Comparison of ENCODE assay signal across 21 cellular contexts in genomic region chr6:45591816-45592359, GRCh38.
A peak's percentile ranks its signal among the peaks of the same experiment; 100 is the strongest.
DNase-seq lines count a peak whose midpoint lies in the region; ATAC-seq and TF ChIP-seq lines count a peak whose summit lies in the region.
"Had no signal": no experiment of that assay in that cellular context is flagged by ENCODE, and none has a peak within 500 bp of the region (broad histone marks: within the 10 kb centered on the region; RNA-seq: fewer than 3 reads in every experiment).

No MANE protein-coding gene starts in this region.

- BruUV-seq in IMR-90 (replicated peaks; lab: Mats Ljungman, UMichigan) = no TSS peak

- no peak overlapping the region for H3K27ac ChIP-seq in IMR-90 (ENCODE audit: insufficient read depth, low read length)
- H3K27ac ChIP-seq: adrenal gland; BLaER1 treated with 17β-estradiol and CSF1 and Interleukin-3, amounts not matched to agents 10 nM and 100 nM; WERI-Rb-1 had no signal

- POLR2A ChIA-PET in IMR-90 (lab: Charles Lee; ENCODE audit: unreplicated experiment) = no interaction called here

- H4K91ac ChIP-seq in IMR-90 (ENCODE audit: insufficient read depth, low read depth, low read length) = no peak overlapping the region

- DNase-seq in activated CD8-positive, alpha-beta memory T cell treated with anti-CD3 and anti-CD28 coated beads, Interleukin-2, amount 10 ng/mL, durations not matched to agents 7 days and 5 days = no peak
- DNase-seq in activated CD8-positive, alpha-beta memory T cell treated with anti-CD3 and anti-CD28 coated beads, Interleukin-2, amount 50 U/mL, for 4 hours = no peak
- DNase-seq in IMR-90 (no peak), amniotic epithelial cell (ENCODE audit: low read depth) (peak; percentile 40), mesothelial cell of epicardium (ENCODE audit: low spot score in 2 of 2, unreplicated experiment in 2 of 2) (no peak), NOMO-1 (lab: John Stamatoyannopoulos, UW; ENCODE audit: unreplicated experiment in 2 of 2) (no peak), NCI-H2081 treated with DMSO at 0.1 percent for 48 hours (lab: John Stamatoyannopoulos, UW) (no peak), D341Med (ENCODE audit: low spot score) (no peak)
- DNase-seq: adrenal gland; DMS 273 treated with DMSO at 0.1 percent for 48 hours; NCI-H146; right cardiac atrium; Right ventricle myocardium superior; stimulated activated CD4-positive, alpha-beta T cell treated with anti-CD3 and anti-CD28 coated beads, Interleukin-15, amount 100 ng/mL, for 24 hours; WERI-Rb-1 had no signal

- peaks cover 76% of the 10 kb centered on the region for H3K4me1 Mint-ChIP-seq in activated CD8-positive, alpha-beta memory T cell treated with anti-CD3 and anti-CD28 coated beads, Interleukin-2, amount 10 ng/mL, durations not matched to agents 7 days and 5 days
- H3K4me1 Mint-ChIP-seq in mesothelial cell of epicardium = peaks cover 74% of the 10 kb centered on the region

- H3K36me3 Mint-ChIP-seq in activated CD8-positive, alpha-beta memory T cell treated with anti-CD3 and anti-CD28 coated beads, Interleukin-2, amount 10 ng/mL, durations not matched to agents 7 days and 5 days = peaks cover 1% of the 10 kb centered on the region
- H3K36me3 Mint-ChIP-seq in mesothelial cell of epicardium = no peaks in the 10 kb centered on the region
- H3K36me3 Mint-ChIP-seq: IgD-negative memory B cell had no signal

- CTCF ChIA-PET in activated CD8-positive, alpha-beta memory T cell treated with anti-CD3 and anti-CD28 coated beads, Interleukin-2, amount 10 ng/mL, durations not matched to agents 7 days and 5 days (lab: Charles Lee) = interaction anchor here (1.6 kb wide), 1 partner anchor 12 kb away, joined by 3 read pairs; no protein-coding TSS in a partner anchor
- CTCF ChIA-PET in IMR-90 (lab: Yijun Ruan, JAX) = interaction anchor here (0.6 kb wide), 1 partner anchor 48 kb away, joined by 3 read pairs; no protein-coding TSS in a partner anchor

- H3K4me3 Mint-ChIP-seq in activated CD8-positive, alpha-beta memory T cell treated with anti-CD3 and anti-CD28 coated beads, Interleukin-2, amount 10 ng/mL, durations not matched to agents 7 days and 5 days = no peak overlapping the region
- no peak overlapping the region for H3K4me3 Mint-ChIP-seq in mesothelial cell of epicardium
- H3K4me3 Mint-ChIP-seq: dendritic cell treated with granulocyte-macrophage colony-stimulating factor and Interleukin-4, amounts not matched to agents 40 ng/mL and 50 ng/mL, for 4 days; IgD-negative memory B cell; T-helper 1 cell treated with Interleukin-12 subunit alpha and Interleukin-12 subunit beta and Interleukin-4 antibody, amounts not matched to agents 30 μg/mL and 1 μg/mL, for 36 hours had no signal

- H3K79me1 ChIP-seq in IMR-90 (ENCODE audit: low read depth in 1 of 2, low read length in 2 of 2) = no peaks in the 10 kb centered on the region

- H3K9ac ChIP-seq in IMR-90 (ENCODE audit: low read depth, low read length) = no peak overlapping the region
- H3K9ac ChIP-seq: BLaER1 treated with 17β-estradiol and CSF1 and Interleukin-3, amounts not matched to agents 10 nM and 100 nM had no signal

- no peaks in the 10 kb centered on the region for H3K27me3 ChIP-seq in IMR-90 (ENCODE audit: control insufficient read depth, insufficient read depth, low read length)
- H3K27me3 ChIP-seq: adrenal gland; BLaER1 treated with 17β-estradiol and CSF1 and Interleukin-3, amounts not matched to agents 10 nM and 100 nM had no signal

- no peak overlapping the region for H2AK5ac ChIP-seq in IMR-90 (ENCODE audit: low read depth, low read length)

- H3K9me3 Mint-ChIP-seq in activated CD8-positive, alpha-beta memory T cell treated with anti-CD3 and anti-CD28 coated beads, Interleukin-2, amount 10 ng/mL, durations not matched to agents 7 days and 5 days (ENCODE audit: low read depth) = no peaks in the 10 kb centered on the region
- no peaks in the 10 kb centered on the region for H3K9me3 Mint-ChIP-seq in mesothelial cell of epicardium
- H3K9me3 Mint-ChIP-seq: dendritic cell treated with granulocyte-macrophage colony-stimulating factor and Interleukin-4, amounts not matched to agents 40 ng/mL and 50 ng/mL, for 4 days; IgD-negative memory B cell; T-helper 1 cell treated with Interleukin-12 subunit alpha and Interleukin-12 subunit beta and Interleukin-4 antibody, amounts not matched to agents 30 μg/mL and 1 μg/mL, for 36 hours had no signal

- no peaks in the 10 kb centered on the region for H3K9me3 ChIP-seq in IMR-90 (ENCODE audit: control insufficient read depth, insufficient read depth, low read length)
- H3K9me3 ChIP-seq: A549; adrenal gland; BLaER1 treated with 17β-estradiol and CSF1 and Interleukin-3, amounts not matched to agents 10 nM and 100 nM had no signal

- 100% methylated on average over 1 of the region's 7 CpGs; no CpG with 5 or more reads in 1 of the 2 experiments for WGBS in IMR-90 (ENCODE audit: extremely low coverage in 2 of 2, insufficient read length in 1 of 2), 2 experiments

- H3K18ac ChIP-seq in IMR-90 (ENCODE audit: low read depth, low read length) = no peak overlapping the region

- TF ChIP-seq POLR2A in IMR-90 (IDR thresholded peaks at IDR 0.05; ENCODE audit: low read depth, low read length) = no peak

- no peak overlapping the region for H4K5ac ChIP-seq in IMR-90 (ENCODE audit: low read depth, low read length)

- ATAC-seq in activated CD8-positive, alpha-beta memory T cell treated with anti-CD3 and anti-CD28 coated beads, Interleukin-2, amount 10 ng/mL, durations not matched to agents 7 days and 5 days = no peak
- ATAC-seq in IMR-90 (ENCODE audit: low read depth) = no peak
- ATAC-seq: A549, right cardiac atrium had no signal

- H2BK5ac ChIP-seq in IMR-90 (ENCODE audit: low read depth, low read length, poor library complexity, severe bottlenecking) = no peak overlapping the region

- intact Hi-C loops in IMR-90 (cut with micrococcal nuclease) = no loop called here

- no peak overlapping the region for H3K23ac ChIP-seq in IMR-90 (ENCODE audit: low read depth, low read length)

- no peak for TF ChIP-seq CTCF in IMR-90 (conservative IDR thresholded peaks at IDR 0.05; ENCODE audit: low read depth, low read length)
- no peak for TF ChIP-seq CTCF in mesothelial cell of epicardium (IDR thresholded peaks at IDR 0.05; ENCODE audit: unreplicated experiment)

- 0 out of 3 replicates have a peak overlapping the region, but pooled peaks have one; percentile 18 for H2BK15ac ChIP-seq in IMR-90 (ENCODE audit: low read depth, low read length)

- H4K8ac ChIP-seq in IMR-90 (ENCODE audit: low read depth in 2 of 2, low read length in 2 of 2) = no peak overlapping the region

- peaks cover 13% of the 10 kb centered on the region for H3K4me1 ChIP-seq in IMR-90 (ENCODE audit: control insufficient read depth, insufficient read depth, low read length)
- H3K4me1 ChIP-seq: adrenal gland; BLaER1 treated with 17β-estradiol and CSF1 and Interleukin-3, amounts not matched to agents 10 nM and 100 nM had no signal

- H2AK9ac ChIP-seq in IMR-90 (replicated peaks; ENCODE audit: low read depth, low read length, poor library complexity) = no peak overlapping the region

- peak overlapping the region; percentile 37; the same call in 1 of the 2 replicates for H3K14ac ChIP-seq in IMR-90 (replicated peaks; ENCODE audit: low read depth, low read length)

- H3K9me1 ChIP-seq in IMR-90 (ENCODE audit: insufficient read depth, low read length) = peaks cover 9% of the 10 kb centered on the region

- no peak overlapping the region for H3K4me2 ChIP-seq in IMR-90 (ENCODE audit: low read depth, low read length)
- H3K4me2 ChIP-seq: A549; BLaER1 treated with 17β-estradiol and CSF1 and Interleukin-3, amounts not matched to agents 10 nM and 100 nM had no signal

- no peaks in the 10 kb centered on the region for H4K20me1 ChIP-seq in IMR-90 (ENCODE audit: insufficient read depth, low read length)
- H4K20me1 ChIP-seq: BLaER1 treated with 17β-estradiol and CSF1 and Interleukin-3, amounts not matched to agents 10 nM and 100 nM had no signal

- H3K56ac ChIP-seq in IMR-90 (ENCODE audit: extremely low read depth, insufficient read depth, low read length) = no peak overlapping the region

- dilution Hi-C loops in IMR-90 (cut with HindIII; ENCODE audit: low sequenced_read_pairs, unreplicated experiment) = no loop called here

- no peak overlapping the region for H3K4me3 ChIP-seq in IMR-90 (ENCODE audit: insufficient read depth, low read depth, low read length)
- H3K4me3 ChIP-seq: A549; adrenal gland; BLaER1 treated with 17β-estradiol and CSF1 and Interleukin-3, amounts not matched to agents 10 nM and 100 nM; lung had no signal

- in situ Hi-C loops in IMR-90 (cut with MboI; ENCODE audit: low sequenced_read_pairs) = no loop called here

- no peak overlapping the region for H2AFZ ChIP-seq in IMR-90 (replicated peaks; ENCODE audit: low read length, poor library complexity)

- H3K4ac ChIP-seq in IMR-90 (ENCODE audit: low read depth, low read length) = no peak overlapping the region

- no peaks in the 10 kb centered on the region for H3K36me3 ChIP-seq in IMR-90 (ENCODE audit: control insufficient read depth, insufficient read depth, low read length)
- H3K36me3 ChIP-seq: adrenal gland; BLaER1 treated with 17β-estradiol and CSF1 and Interleukin-3, amounts not matched to agents 10 nM and 100 nM; WERI-Rb-1 had no signal

- TF ChIP-seq RAD21 in IMR-90 (IDR thresholded peaks at IDR 0.05; ENCODE audit: low read length) = no peak

- H2BK120ac ChIP-seq in IMR-90 (ENCODE audit: low read depth, low read length) = peak overlapping the region; percentile 7; the same call in 1 of the 2 replicates

- peak overlapping the region; percentile 29 for H2BK20ac ChIP-seq in IMR-90 (ENCODE audit: low read depth, low read length)

- peak overlapping the region; percentile 57 for H3K27ac Mint-ChIP-seq in activated CD8-positive, alpha-beta memory T cell treated with anti-CD3 and anti-CD28 coated beads, Interleukin-2, amount 10 ng/mL, durations not matched to agents 7 days and 5 days
- H3K27ac Mint-ChIP-seq in mesothelial cell of epicardium = peak overlapping the region; percentile 83
- H3K27ac Mint-ChIP-seq: dendritic cell treated with granulocyte-macrophage colony-stimulating factor and Interleukin-4, amounts not matched to agents 40 ng/mL and 50 ng/mL, for 4 days; IgD-negative memory B cell had no signal

- no peaks in the 10 kb centered on the region for H3K27me3 Mint-ChIP-seq in activated CD8-positive, alpha-beta memory T cell treated with anti-CD3 and anti-CD28 coated beads, Interleukin-2, amount 10 ng/mL, durations not matched to agents 7 days and 5 days
- H3K27me3 Mint-ChIP-seq in mesothelial cell of epicardium (ENCODE audit: low read depth) = peaks cover 16% of the 10 kb centered on the region
- H3K27me3 Mint-ChIP-seq: dendritic cell treated with granulocyte-macrophage colony-stimulating factor and Interleukin-4, amounts not matched to agents 40 ng/mL and 50 ng/mL, for 4 days; IgD-negative memory B cell had no signal

TF ChIP-seq in IMR-90, 13 proteins besides CTCF, POLR2A, EP300 and RAD21 (continues in another document):
- TF ChIP-seq MXI1 (IDR thresholded peaks at IDR 0.05; ENCODE audit: borderline replicate concordance, low read depth, low read length) = no peak
- TF ChIP-seq CEBPB (IDR thresholded peaks at IDR 0.05; ENCODE audit: low read depth, low read length) = no peak
- TF ChIP-seq MAFK (IDR thresholded peaks at IDR 0.05; ENCODE audit: low read depth, low read length) = no peak
- TF ChIP-seq NFE2L2 (IDR thresholded peaks at IDR 0.05; ENCODE audit: low read depth, low read length) = no peak
- TF ChIP-seq RCOR1 (IDR thresholded peaks at IDR 0.05; ENCODE audit: insufficient replicate concordance, low read length) = no peak
